19 cellular contexts compared by ENCODE assay signal in genomic region chr16:85753559-85753958, GRCh38. TPM values are rescaled to one million over a fixed set of nuclear protein-coding genes. Genes with fewer than 3 reads are reported as not detected.
DNase-seq lines count a peak whose midpoint lies in the region; ATAC-seq, FAIRE-seq and TF ChIP-seq lines count a peak whose summit lies in the region.
"Had no signal": no experiment of that assay in that cellular context is flagged by ENCODE, and none has a peak within 500 bp of the region (broad histone marks: within the 10 kb centered on the region; RNA-seq: fewer than 3 reads in every experiment).

No MANE protein-coding gene starts in this region.

- peaks cover 81% of the 10 kb centered on the region for H3K4me1 ChIP-seq in OCI-LY1 (ENCODE audit: insufficient read depth, low read length, severe bottlenecking)
- H3K4me1 ChIP-seq in stomach = peaks cover 37 to 52% (median 48%) of the 10 kb centered on the region in 4 donors

- H3K9me3 ChIP-seq in OCI-LY1 (ENCODE audit: low read length) (no peaks in the 10 kb centered on the region), stomach (no peaks in the 10 kb centered on the region)
- H3K9me3 ChIP-seq: Caco-2, ovary, Peyer's patch, sigmoid colon, SK-N-SH, tibial nerve had no signal

- ATAC-seq in GM19023 (IDR thresholded peaks at IDR 0.05; ENCODE audit: unreplicated experiment) (no peak), GM19351 (IDR thresholded peaks at IDR 0.05; ENCODE audit: unreplicated experiment) (no peak)
- ATAC-seq: stimulated activated naive CD8-positive, alpha-beta T cell treated with anti-CD3 and anti-CD28 coated beads, Interleukin-15, Interleukin-2, amounts not matched to agents 100 U/mL and 50 U/mL, for 24 hours had no signal

- H3K4me3 ChIP-seq in OCI-LY1 (ENCODE audit: low read depth, low read length, poor library complexity, severe bottlenecking) (no peak overlapping the region), stomach (no peak overlapping the region)
- H3K4me3 ChIP-seq: ovary, Peyer's patch, sigmoid colon, tibial nerve had no signal

- no peaks in the 10 kb centered on the region for H3K36me3 ChIP-seq in OCI-LY1 (ENCODE audit: insufficient read depth, low read length)
- H3K36me3 ChIP-seq in stomach = no peaks in the 10 kb centered on the region
- H3K36me3 ChIP-seq: ovary, Peyer's patch, sigmoid colon, tibial nerve had no signal

- no peaks in the 10 kb centered on the region for H4K20me1 ChIP-seq in OCI-LY1 (ENCODE audit: insufficient read depth, low read length)

- no peak overlapping the region for H3K4me2 ChIP-seq in OCI-LY1 (ENCODE audit: low read length)
- H3K4me2 ChIP-seq: SK-N-SH had no signal

- no peaks in the 10 kb centered on the region for H3K79me2 ChIP-seq in OCI-LY1 (ENCODE audit: insufficient read depth, low read length)

- H3K27ac ChIP-seq in OCI-LY1 (ENCODE audit: low read depth, low read length, poor library complexity, severe bottlenecking) (peak overlapping the region; percentile 35), epithelial cell of prostate (peak overlapping the region; percentile 100), stomach (peak overlapping the region; percentile 51 to 75 (median 64))
- H3K27ac ChIP-seq: ovary, sigmoid colon, tibial nerve had no signal

- TF ChIP-seq POLR2A in stomach (IDR thresholded peaks at IDR 0.05) = no peak

- no peaks in the 10 kb centered on the region for H3K9me2 ChIP-seq in OCI-LY1 (ENCODE audit: low read depth, low read length)
- H3K9me2 ChIP-seq: SK-N-SH had no signal

- H3K9ac ChIP-seq in OCI-LY1 (ENCODE audit: low read length) = no peak overlapping the region
- H3K9ac ChIP-seq: SK-N-SH had no signal

- peaks cover 4% of the 10 kb centered on the region; the same call in 1 of the 2 replicates for H3F3A ChIP-seq in OCI-LY1 (ENCODE audit: insufficient read depth, low read length)

- TF ChIP-seq CTCF in OCI-LY1 (IDR thresholded peaks at IDR 0.05; ENCODE audit: low read length) = no peak
- TF ChIP-seq CTCF in stomach (IDR thresholded peaks at IDR 0.05) = no peak

- no peak overlapping the region for H2AFZ ChIP-seq in OCI-LY1 (ENCODE audit: low read length)

- intact Hi-C loops in stomach (cut with DNase I; ENCODE audit: low total_unique reads) = no loop called here

- WGBS in stomach, 5 donors = 25 to 54% (median 36%) methylated on average over 6 of the region's 6 CpGs

- no peak for TF ChIP-seq RAD21 in Ishikawa (IDR thresholded peaks at IDR 0.05; ENCODE audit: low read depth)

- FAIRE-seq in frontal cortex (lab: Jason Lieb, UNC) = no peak
- FAIRE-seq: endometrium had no signal

- peaks cover 9% of the 10 kb centered on the region; the same call in 1 of the 2 replicates for H3K27me3 ChIP-seq in OCI-LY1 (ENCODE audit: insufficient read depth, low read length)
- H3K27me3 ChIP-seq in stomach = peaks cover 0 to 21% (median 7%) of the 10 kb centered on the region in 3 donors
- H3K27me3 ChIP-seq: ovary had no signal

- TF ChIP-seq EP300 in Ishikawa (IDR thresholded peaks at IDR 0.05; ENCODE audit: borderline replicate concordance) = peak; percentile 22; the same call in 1 of the 2 replicates
- no peak for TF ChIP-seq EP300 in stomach (IDR thresholded peaks at IDR 0.05)

- DNase-seq in epithelial cell of prostate (ENCODE audit: low read depth, low spot score) = no peak
- DNase-seq in stomach = peak; percentile 85
- no peak for DNase-seq in frontal cortex (ENCODE audit: low spot score in 2 of 2)
- DNase-seq: activated naive CD8-positive, alpha-beta T cell treated with anti-CD3 and anti-CD28 coated beads for 36 hours; cortex of kidney; NCI-H2171; stimulated activated CD4-positive, alpha-beta T cell treated with anti-CD3 and anti-CD28 coated beads, Interleukin-1b, Interleukin-23, amount 100 ng/mL, for 48 hours; stimulated activated naive CD8-positive, alpha-beta T cell treated with anti-CD3 and anti-CD28 coated beads, Interleukin-15, Interleukin-2, amounts not matched to agents 100 U/mL and 50 U/mL, for 24 hours had no signal

TF ChIP-seq in Ishikawa, 13 proteins besides CTCF, POLR2A, EP300 and RAD21:
- TF ChIP-seq TEAD4 (IDR thresholded peaks at IDR 0.05) (no peak), CEBPB (IDR thresholded peaks at IDR 0.05) (0 out of 2 replicates have a peak, but pooled peaks have one; percentile 21), ZBTB7A (IDR thresholded peaks at IDR 0.05; ENCODE audit: low read depth) (no peak), YY1 (IDR thresholded peaks at IDR 0.05; ENCODE audit: low read depth) (no peak), TCF12 (IDR thresholded peaks at IDR 0.05; ENCODE audit: low read depth) (0 out of 2 replicates have a peak, but pooled peaks have one; percentile 25), FOXM1 (IDR thresholded peaks at IDR 0.05; ENCODE audit: borderline replicate concordance, low read depth) (no peak), NFIC (IDR thresholded peaks at IDR 0.05) (0 out of 2 replicates have a peak, but pooled peaks have one; percentile 43), USF1 (IDR thresholded peaks at IDR 0.05) (no peak), MAX (IDR thresholded peaks at IDR 0.05) (no peak), CREB1 (IDR thresholded peaks at IDR 0.05; ENCODE audit: low read depth) (no peak), TAF1 (IDR thresholded peaks at IDR 0.05; ENCODE audit: low read depth) (no peak), EGR1 (IDR thresholded peaks at IDR 0.05) (no peak)
- TF ChIP-seq, protein P1, sequence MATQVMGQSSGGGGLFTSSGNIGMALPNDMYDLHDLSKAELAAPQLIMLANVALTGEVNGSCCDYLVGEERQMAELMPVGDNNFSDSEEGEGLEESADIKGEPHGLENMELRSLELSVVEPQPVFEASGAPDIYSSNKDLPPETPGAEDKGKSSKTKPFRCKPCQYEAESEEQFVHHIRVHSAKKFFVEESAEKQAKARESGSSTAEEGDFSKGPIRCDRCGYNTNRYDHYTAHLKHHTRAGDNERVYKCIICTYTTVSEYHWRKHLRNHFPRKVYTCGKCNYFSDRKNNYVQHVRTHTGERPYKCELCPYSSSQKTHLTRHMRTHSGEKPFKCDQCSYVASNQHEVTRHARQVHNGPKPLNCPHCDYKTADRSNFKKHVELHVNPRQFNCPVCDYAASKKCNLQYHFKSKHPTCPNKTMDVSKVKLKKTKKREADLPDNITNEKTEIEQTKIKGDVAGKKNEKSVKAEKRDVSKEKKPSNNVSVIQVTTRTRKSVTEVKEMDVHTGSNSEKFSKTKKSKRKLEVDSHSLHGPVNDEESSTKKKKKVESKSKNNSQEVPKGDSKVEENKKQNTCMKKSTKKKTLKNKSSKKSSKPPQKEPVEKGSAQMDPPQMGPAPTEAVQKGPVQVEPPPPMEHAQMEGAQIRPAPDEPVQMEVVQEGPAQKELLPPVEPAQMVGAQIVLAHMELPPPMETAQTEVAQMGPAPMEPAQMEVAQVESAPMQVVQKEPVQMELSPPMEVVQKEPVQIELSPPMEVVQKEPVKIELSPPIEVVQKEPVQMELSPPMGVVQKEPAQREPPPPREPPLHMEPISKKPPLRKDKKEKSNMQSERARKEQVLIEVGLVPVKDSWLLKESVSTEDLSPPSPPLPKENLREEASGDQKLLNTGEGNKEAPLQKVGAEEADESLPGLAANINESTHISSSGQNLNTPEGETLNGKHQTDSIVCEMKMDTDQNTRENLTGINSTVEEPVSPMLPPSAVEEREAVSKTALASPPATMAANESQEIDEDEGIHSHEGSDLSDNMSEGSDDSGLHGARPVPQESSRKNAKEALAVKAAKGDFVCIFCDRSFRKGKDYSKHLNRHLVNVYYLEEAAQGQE (IDR thresholded peaks at IDR 0.05; ENCODE audit: low read depth) = no peak

RNA-seq across cellular contexts. Expression of gene C16orf74, which starts 2.7 kb away (rescaled TPM):
- total RNA-seq in stomach (10 to 100 TPM in 1 of 5 donors, 1 to 10 TPM in 2, not detected in 2; 1.1 to 24.9 (median 2.9) TPM), frontal cortex (0.82 TPM)
- 10 to 100 TPM in 1 of 3 donors, 1 to 10 TPM in 1, not detected in 1; 4.6 to 12.4 TPM for polyA plus RNA-seq in stomach

RNA-seq across cellular contexts. Expression of gene EMC8, which starts 45.8 kb away (rescaled TPM):
- total RNA-seq in stomach (10 to 100 TPM in 4 of 5 donors, 1 to 10 TPM in 1; 1.8 to 38.8 (median 20.0) TPM), frontal cortex (16.3 TPM)
- polyA plus RNA-seq in stomach = 10 to 100 TPM; 10.5 to 18.0 (median 11.3) TPM

RNA-seq across cellular contexts. Expression of gene COX4I1, which starts 45.9 kb away (rescaled TPM):
- total RNA-seq in stomach (100 to 1,000 TPM in 4 of 5 donors, 10 to 100 TPM in 1; 57.2 to 703 (median 434) TPM), frontal cortex (228 TPM)
- polyA plus RNA-seq in stomach = 1,000 to 10,000 TPM; 1,255 to 1,368 (median 1,353) TPM

Comparison
In these comparisons a context has a peak if more than half of its experiments do, and no peak if none do; other contexts are left out.
1. H3K27ac ChIP-seq: peak in every context shown above with its lines; median percentile 100 in epithelial cell of prostate; 64 in stomach; 35 in OCI-LY1.